Comparison of ENCODE assay signal across 1 cellular context in genomic region chr2:230423851-230424458, GRCh38.
A peak's percentile ranks its signal among the peaks of the same experiment; 100 is the strongest.
TF ChIP-seq lines count a peak whose summit lies in the region.

No MANE protein-coding gene starts in this region.

TF ChIP-seq in GM12878, 131 proteins besides CTCF, POLR2A, EP300 and RAD21 (continued from another document):
- TF ChIP-seq PKNOX1 (IDR thresholded peaks at IDR 0.05) = peak; percentile 17; the same call in 1 of the 2 replicates
TF ChIP-seq in GM12878: peak in this region for 2.
